Comparison of ENCODE assay signal across 12 cellular contexts in the genomic region with DNA sequence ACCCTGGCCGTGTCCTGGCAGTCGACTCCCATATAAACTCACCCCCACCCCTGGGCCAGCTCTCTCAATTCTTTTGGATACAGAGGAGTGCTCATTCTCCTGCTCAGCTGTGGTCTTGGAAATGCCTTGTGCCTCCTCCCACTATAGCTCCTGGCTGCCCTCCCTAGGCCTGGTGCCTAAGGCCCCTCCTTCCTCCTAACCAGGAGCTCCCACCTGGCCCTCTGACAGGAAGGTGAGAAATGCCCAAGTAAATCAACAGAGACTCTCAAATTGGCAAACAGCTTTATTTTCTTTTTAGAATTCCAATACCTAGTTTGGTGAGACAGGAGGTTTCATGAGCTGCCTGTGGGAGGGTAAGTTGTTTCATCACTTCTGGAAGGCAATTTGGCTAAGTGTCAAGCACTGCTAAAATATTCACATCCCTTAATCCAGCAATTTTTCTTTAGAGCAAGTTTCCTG.
A peak's percentile ranks its signal among the peaks of the same experiment; 100 is the strongest.
DNase-seq lines count a peak whose midpoint lies in the region; ATAC-seq and TF ChIP-seq lines count a peak whose summit lies in the region.
"Had no signal": no experiment of that assay in that cellular context is flagged by ENCODE, and none has a peak within 500 bp of the region (broad histone marks: within the 10 kb centered on the region; RNA-seq: fewer than 3 reads in every experiment).

No MANE protein-coding gene starts in this region.

- H3K27ac Mint-ChIP-seq in CD4-positive, alpha-beta memory T cell, result no peak overlapping the region
- H3K27ac Mint-ChIP-seq: activated CD4-positive, alpha-beta T cell treated with anti-CD3 and anti-CD28 coated beads, Interleukin-2, amount 10 ng/mL, durations not matched to agents 24 days and 14 days had no signal

- DNase-seq in ELF-1 (ENCODE audit: low read depth, low spot score) (peak; percentile 6), adipocyte (ENCODE audit: low read depth) (peak; percentile 75), right cardiac atrium (peak in 2 of 3 donors; percentile 18 to 47), sciatic nerve (ENCODE audit: low spot score) (peak; percentile 56), CD1c-positive myeloid dendritic cell (ENCODE audit: extremely low spot score) (no peak), SKM-1 (lab: John Stamatoyannopoulos, UW; ENCODE audit: unreplicated experiment) (no peak), hepatocyte (ENCODE audit: low spot score) (no peak)
- no peak for DNase-seq in CD4-positive, alpha-beta memory T cell
- DNase-seq: activated CD4-positive, alpha-beta T cell treated with anti-CD3 and anti-CD28 coated beads, Interleukin-2, amount 10 ng/mL, durations not matched to agents 24 days and 14 days; activated naive CD4-positive, alpha-beta T cell; NCI-H1048; NCI-H526 treated with DMSO at 0.1 percent for 48 hours had no signal

- no peak overlapping the region for H3K9ac ChIP-seq in adipocyte (ENCODE audit: low read length)

- POLR2A ChIA-PET in CD4-positive, alpha-beta memory T cell (lab: Charles Lee; ENCODE audit: partially characterized antibody), result no interaction called here

- intact Hi-C loops in right cardiac atrium (cut with DNase I) (no loop called here), sciatic nerve (cut with DNase I) (no loop called here)
- intact Hi-C loops in CD4-positive, alpha-beta memory T cell (cut with micrococcal nuclease), result no loop called here

- H3K4me1 ChIP-seq in adipocyte (ENCODE audit: control insufficient read depth, insufficient read depth, low read length) (peaks cover 11% of the 10 kb centered on the region), right cardiac atrium (ENCODE audit: control insufficient read depth, insufficient read depth, low read length) (no peaks in the 10 kb centered on the region), hepatocyte (ENCODE audit: insufficient read depth) (no peaks in the 10 kb centered on the region)
- H3K4me1 ChIP-seq in CD4-positive, alpha-beta memory T cell (ENCODE audit: insufficient read depth, low read length), result no peaks in the 10 kb centered on the region

- H3K4me3 Mint-ChIP-seq in CD4-positive, alpha-beta memory T cell, result no peak overlapping the region
- H3K4me3 Mint-ChIP-seq: activated CD4-positive, alpha-beta T cell treated with anti-CD3 and anti-CD28 coated beads, Interleukin-2, amount 10 ng/mL, durations not matched to agents 24 days and 14 days had no signal

- no peak for TF ChIP-seq CTCF in hepatocyte (IDR thresholded peaks at IDR 0.05; ENCODE audit: poor library complexity)

- no peaks in the 10 kb centered on the region for H3K27me3 Mint-ChIP-seq in CD4-positive, alpha-beta memory T cell

- no peaks in the 10 kb centered on the region for H3K79me2 ChIP-seq in hepatocyte

- no peaks in the 10 kb centered on the region for H3K9me2 ChIP-seq in hepatocyte (replicated peaks; ENCODE audit: insufficient read depth)

- ATAC-seq in right cardiac atrium (peak; percentile 47 to 62), sciatic nerve (peak; percentile 61)

- H4K20me1 ChIP-seq in hepatocyte (ENCODE audit: insufficient read depth, poor library complexity, severe bottlenecking), result no peaks in the 10 kb centered on the region

- CTCF ChIA-PET in CD4-positive, alpha-beta memory T cell (lab: Charles Lee; ENCODE audit: partially characterized antibody), result no interaction called here

- H3K27me3 ChIP-seq in adipocyte (replicated peaks; ENCODE audit: control insufficient read depth, insufficient read depth, low read length) (no peaks in the 10 kb centered on the region), right cardiac atrium (ENCODE audit: control insufficient read depth, insufficient read depth) (no peaks in the 10 kb centered on the region), hepatocyte (no peaks in the 10 kb centered on the region)
- H3K27me3 ChIP-seq in CD4-positive, alpha-beta memory T cell (ENCODE audit: insufficient read depth, low read length), result no peaks in the 10 kb centered on the region

- no peak overlapping the region for H3K27ac ChIP-seq in right cardiac atrium (ENCODE audit: low read length)
- no peak overlapping the region for H3K27ac ChIP-seq in hepatocyte
- H3K27ac ChIP-seq in CD4-positive, alpha-beta memory T cell (ENCODE audit: low read depth, low read length), result no peak overlapping the region

- H3K36me3 ChIP-seq in adipocyte (ENCODE audit: control insufficient read depth, insufficient read depth, low read length, severe bottlenecking), result no peaks in the 10 kb centered on the region
- H3K36me3 ChIP-seq in hepatocyte (replicated peaks; ENCODE audit: insufficient read depth, low read depth), result no peaks in the 10 kb centered on the region
- H3K36me3 ChIP-seq in CD4-positive, alpha-beta memory T cell (ENCODE audit: insufficient read depth, low read length), result no peaks in the 10 kb centered on the region

- H3K4me3 ChIP-seq in adipocyte (ENCODE audit: low read length), result no peak overlapping the region
- no peak overlapping the region for H3K4me3 ChIP-seq in right cardiac atrium (ENCODE audit: low read length)
- H3K4me3 ChIP-seq in hepatocyte, result no peak overlapping the region
- H3K4me3 ChIP-seq in CD4-positive, alpha-beta memory T cell (ENCODE audit: low read length in 2 of 2), result no peak overlapping the region

- no peak overlapping the region for H3K4me2 ChIP-seq in hepatocyte

- peaks cover 0 to 10% (median 5%) of the 10 kb centered on the region in 8 donors for H3K9me3 Mint-ChIP-seq in CD4-positive, alpha-beta memory T cell
- H3K9me3 Mint-ChIP-seq: activated CD4-positive, alpha-beta T cell treated with anti-CD3 and anti-CD28 coated beads, Interleukin-2, amount 10 ng/mL, durations not matched to agents 24 days and 14 days had no signal

- 38% methylated on average over 2 of the region's 2 CpGs for WGBS in right cardiac atrium
- WGBS in hepatocyte (ENCODE audit: low lambda C conversion rate, missing lambda C conversion rate), result 86% methylated on average over 2 of the region's 2 CpGs

- no peak overlapping the region for H2AFZ ChIP-seq in hepatocyte

- peaks cover 0 to 7% (median 7%) of the 10 kb centered on the region in 4 donors for H3K4me1 Mint-ChIP-seq in CD4-positive, alpha-beta memory T cell

- H3K36me3 Mint-ChIP-seq in CD4-positive, alpha-beta memory T cell, result no peaks in the 10 kb centered on the region

- H3K9me3 ChIP-seq in adipocyte (ENCODE audit: control insufficient read depth, low read length) (peaks cover 5% of the 10 kb centered on the region), right cardiac atrium (ENCODE audit: control insufficient read depth, low read length) (no peaks in the 10 kb centered on the region), hepatocyte (ENCODE audit: low read depth) (no peaks in the 10 kb centered on the region)
- no peaks in the 10 kb centered on the region for H3K9me3 ChIP-seq in CD4-positive, alpha-beta memory T cell (ENCODE audit: control insufficient read depth in 1 of 2, low read length in 2 of 2)

Comparison
In these comparisons a context has a peak if more than half of its experiments do, and no peak if none do; other contexts are left out.
1. DNase-seq: peak in ELF-1 (single experiment), adipocyte (single experiment), right cardiac atrium (2 of 3) and sciatic nerve (single experiment); none in CD1c-positive myeloid dendritic cell (single experiment), SKM-1 (single experiment), hepatocyte (single experiment) and CD4-positive, alpha-beta memory T cell (0 of 5).